ENCODE assay signal across 1 cellular context in genomic region chr17:39104046-39104445, GRCh38.
TF ChIP-seq lines count a peak whose summit lies in the region.

No MANE protein-coding gene starts in this region.

TF ChIP-seq in IMR-90, 13 proteins besides CTCF, POLR2A, EP300 and RAD21:
- TF ChIP-seq FOS (IDR thresholded peaks at IDR 0.05; ENCODE audit: low read depth, low read length) (peak; percentile 47; the same call in 1 of the 2 replicates), RFX5 (IDR thresholded peaks at IDR 0.05; ENCODE audit: low read depth, low read length) (peak; percentile 4; the same call in 1 of the 2 replicates), MAFK (IDR thresholded peaks at IDR 0.05; ENCODE audit: low read depth, low read length) (no peak)
TF ChIP-seq in IMR-90: peak in this region for 2.
